In the genomic region with DNA sequence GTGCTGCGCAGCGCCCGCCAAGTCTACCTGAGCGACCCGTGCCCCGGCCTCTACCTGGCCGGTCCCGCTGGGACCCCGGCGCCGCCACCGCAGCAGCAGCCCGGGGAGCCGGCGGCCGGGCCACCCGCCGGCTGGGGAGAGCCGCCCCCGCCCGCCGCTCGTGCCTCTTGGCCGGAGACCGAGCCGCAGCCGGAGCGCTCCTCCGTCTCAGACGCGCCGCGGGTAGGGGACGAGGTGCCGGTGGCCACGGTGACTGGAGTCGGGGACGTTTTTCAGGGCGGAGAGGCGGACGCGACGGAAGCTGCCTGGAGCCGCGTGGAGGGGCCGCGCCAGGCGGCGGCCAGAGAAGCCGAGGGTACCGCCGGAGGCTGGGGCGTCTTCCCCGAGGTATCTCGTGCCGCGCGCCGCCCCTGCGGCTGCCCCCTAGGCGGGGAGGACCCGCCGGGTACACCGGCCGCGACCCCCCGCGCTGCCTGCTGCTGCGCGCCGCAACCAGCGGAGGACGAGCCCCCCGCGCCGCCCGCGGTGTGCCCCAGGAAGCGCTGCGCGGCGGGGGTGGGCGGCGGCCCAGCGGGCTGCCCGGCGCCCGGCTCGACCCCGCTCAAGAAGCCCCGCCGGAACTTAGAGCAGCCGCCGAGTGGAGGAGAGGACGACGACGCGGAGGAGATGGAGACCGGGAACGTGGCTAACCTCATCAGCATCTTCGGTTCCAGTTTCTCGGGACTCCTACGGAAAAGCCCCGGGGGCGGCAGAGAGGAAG, we compare ENCODE assay signal across 8 cellular contexts.
DNase-seq lines count a peak whose midpoint lies in the region; ATAC-seq and TF ChIP-seq lines count a peak whose summit lies in the region.

No MANE protein-coding gene starts in this region.

- H3K4me3 ChIP-seq in astrocyte of the cerebellum (ENCODE audit: low read depth, low read length): peak overlapping the region; percentile 72

- DNase-seq in RKO (ENCODE audit: low spot score) (peak; percentile 15), astrocyte of the cerebellum (ENCODE audit: low read depth) (no peak), left kidney (ENCODE audit: low read depth, low spot score) (peak; percentile 72), NCI-H510A (lab: John Stamatoyannopoulos, UW) (no peak)
- peak; percentile 17 for DNase-seq in stimulated activated CD8-positive, alpha-beta memory T cell treated with anti-CD3 and anti-CD28 coated beads, Interleukin-4, amount 100 ng/mL, for 1 hour (ENCODE audit: low read depth in 2 of 2, low spot score in 1 of 2)
- DNase-seq in effector CD4-positive, alpha-beta T cell: no peak

- TF ChIP-seq CTCF in astrocyte of the cerebellum (IDR thresholded peaks at IDR 0.05; ENCODE audit: low read depth, low read length, missing control alignments): no peak

- ATAC-seq in GM18498 (IDR thresholded peaks at IDR 0.05; ENCODE audit: unreplicated experiment) (peak; percentile 5), HG02759 (IDR thresholded peaks at IDR 0.05; ENCODE audit: unreplicated experiment) (peak; percentile 8)

- in situ Hi-C loops in astrocyte of the cerebellum (cut with HindIII; ENCODE audit: low sequenced_read_pairs): no loop called here

Comparison
In these comparisons a context has a peak if more than half of its experiments do, and no peak if none do; other contexts are left out.
1. DNase-seq: peak in RKO (single experiment), left kidney (single experiment) and stimulated activated CD8-positive, alpha-beta memory T cell treated with anti-CD3 and anti-CD28 coated beads, Interleukin-4, amount 100 ng/mL, for 1 hour (2 of 2); none in astrocyte of the cerebellum (single experiment), NCI-H510A (single experiment) and effector CD4-positive, alpha-beta T cell (single experiment).